1 cellular context compared by ENCODE assay signal in genomic region chr5:134784946-134785620, GRCh38.
TF ChIP-seq lines count a peak whose summit lies in the region.

No MANE protein-coding gene starts in this region.

TF ChIP-seq in GM23338, 12 proteins besides CTCF, POLR2A, EP300 and RAD21 (continued from another document):
- TF ChIP-seq ZNF462 (CRISPR knock-in tag; IDR thresholded peaks at IDR 0.05): no peak
- TF ChIP-seq CREB1 (CRISPR knock-in tag; IDR thresholded peaks at IDR 0.05; ENCODE audit: low read depth): no peak
- no peak for TF ChIP-seq POLR2AphosphoS5 (IDR thresholded peaks at IDR 0.05; ENCODE audit: low read depth)
TF ChIP-seq in GM23338: peak in this region for 0.
